In genomic region chr7:102748605-102749322, GRCh38 we compare ENCODE assay signal across 8 cellular contexts. TPM values are rescaled to one million over a fixed set of nuclear protein-coding genes. Genes with fewer than 3 reads are reported as not detected.
DNase-seq lines count a peak whose midpoint lies in the region; ATAC-seq and TF ChIP-seq lines count a peak whose summit lies in the region.
"Not testable (repeated sequence)": the region's sequence is repeated elsewhere in the genome, so short reads cannot be mapped to it uniquely, and the experiment has no call there.

FAM185A (plus strand) TSS chr7:102748999; CDS start chr7:102749208, 209 bp downstream.

- ATAC-seq in HG02642 (IDR thresholded peaks at IDR 0.05; ENCODE audit: poor library complexity, unreplicated experiment) (peak; percentile 99), omental fat pad (ENCODE audit: low FRiP score) (peak; percentile 100)

- DNase-seq in NCI-H1105 (lab: John Stamatoyannopoulos, UW): peak; percentile 99
- DNase-seq in SKM-1 (lab: John Stamatoyannopoulos, UW; ENCODE audit: unreplicated experiment): peak; percentile 98
- DNase-seq in activated naive CD8-positive, alpha-beta T cell treated with anti-CD3 and anti-CD28 coated beads for 36 hours: peak; percentile 94
- peak; percentile 95 for DNase-seq in glutamatergic neuron
- peak; percentile 86 for DNase-seq in omental fat pad (ENCODE audit: low spot score)

- H3K27ac Mint-ChIP-seq in activated naive CD8-positive, alpha-beta T cell treated with anti-CD3 and anti-CD28 coated beads for 36 hours: peak within 1 kb of the TSS; percentile 81
- H3K27ac Mint-ChIP-seq in glutamatergic neuron (ENCODE audit: unreplicated experiment): peak within 1 kb of the TSS; percentile 28

- peaks cover 10% of the 10 kb centered on the region for H3K4me1 Mint-ChIP-seq in activated naive CD8-positive, alpha-beta T cell treated with anti-CD3 and anti-CD28 coated beads for 36 hours
- not testable (repeated sequence) for H3K4me1 Mint-ChIP-seq in glutamatergic neuron (ENCODE audit: low read depth, unreplicated experiment)

- H3K27me3 Mint-ChIP-seq in activated naive CD8-positive, alpha-beta T cell treated with anti-CD3 and anti-CD28 coated beads for 36 hours; glutamatergic neuron (ENCODE audit: unreplicated experiment): not testable (repeated sequence)

- not testable (repeated sequence) for TF ChIP-seq CTCF in glutamatergic neuron (IDR thresholded peaks at IDR 0.05; ENCODE audit: partially characterized antibody, unreplicated experiment); omental fat pad (IDR thresholded peaks at IDR 0.05)

- H3K27ac ChIP-seq in temporal lobe (ENCODE audit: low read depth, low read length): not testable (repeated sequence)

- H3K9me3 Mint-ChIP-seq in activated naive CD8-positive, alpha-beta T cell treated with anti-CD3 and anti-CD28 coated beads for 36 hours; glutamatergic neuron (ENCODE audit: unreplicated experiment): not testable (repeated sequence)

- H3K36me3 Mint-ChIP-seq in activated naive CD8-positive, alpha-beta T cell treated with anti-CD3 and anti-CD28 coated beads for 36 hours; glutamatergic neuron (ENCODE audit: unreplicated experiment): not testable (repeated sequence)

- H3K4me3 Mint-ChIP-seq in activated naive CD8-positive, alpha-beta T cell treated with anti-CD3 and anti-CD28 coated beads for 36 hours: peak within 1 kb of the TSS; percentile 80
- peak within 1 kb of the TSS; percentile 89 for H3K4me3 Mint-ChIP-seq in glutamatergic neuron (ENCODE audit: unreplicated experiment)

- TF ChIP-seq POLR2A in GM10847 (IDR thresholded peaks at IDR 0.05; ENCODE audit: extremely low read depth, insufficient read length): peak; percentile 14

RNA-seq across cellular contexts. Expression of gene FAM185A, which starts in this region (rescaled TPM):
- total RNA-seq in activated naive CD8-positive, alpha-beta T cell treated with anti-CD3 and anti-CD28 coated beads for 36 hours: 10 to 100 TPM; 10.0 to 10.2 TPM
- total RNA-seq in glutamatergic neuron (ENCODE audit: unreplicated experiment): 8.5 TPM
- 10 to 100 TPM in 3 of 4 donors, 1 to 10 TPM in 1; 7.1 to 16.1 (median 11.7) TPM for total RNA-seq in omental fat pad
- 15.2 TPM for total RNA-seq in temporal lobe
